8 cellular contexts compared by ENCODE assay signal in the genomic region with DNA sequence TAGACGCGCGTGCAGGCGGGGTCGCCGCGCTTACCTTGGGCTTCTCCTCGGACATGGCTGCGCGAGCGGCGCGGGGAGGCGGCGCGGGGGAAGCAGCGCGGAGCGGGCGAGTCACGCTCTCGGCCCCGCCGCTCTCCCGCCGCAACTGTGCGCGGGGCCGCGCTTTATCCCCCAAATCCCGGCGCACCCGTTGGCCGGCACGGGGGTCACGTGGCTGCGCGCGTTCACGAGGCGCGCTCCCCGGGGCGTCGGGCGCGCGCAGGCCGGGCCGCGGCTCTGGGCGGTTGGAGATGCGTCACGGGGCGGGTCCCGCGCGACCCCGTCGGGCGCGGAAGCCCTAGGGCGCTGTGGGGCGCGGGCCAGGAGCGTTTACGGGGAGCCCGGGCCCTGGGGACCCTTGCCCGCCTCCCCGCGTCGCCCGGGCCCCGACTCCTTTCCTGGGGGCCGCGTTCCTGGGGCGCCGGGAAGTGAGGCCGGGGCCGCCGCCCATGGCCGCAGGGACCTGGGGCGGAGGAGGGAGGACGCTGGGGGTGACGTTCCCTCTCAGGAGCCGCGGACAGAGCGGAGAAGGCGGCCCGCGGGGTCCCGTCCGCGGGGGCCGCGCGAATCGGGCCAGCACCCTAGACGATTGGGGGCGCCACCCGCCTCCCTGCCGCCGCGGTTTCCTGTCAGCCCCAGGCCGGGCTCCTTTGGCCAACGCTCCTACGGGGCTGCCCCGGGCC. TPM values are rescaled to one million over a fixed set of nuclear protein-coding genes. Genes with fewer than 3 reads are reported as not detected.
DNase-seq lines count a peak whose midpoint lies in the region; ATAC-seq and TF ChIP-seq lines count a peak whose summit lies in the region.

A gene (minus strand): TSS at position 149 of the 722 bp plus-strand sequence. CDS start 94 bp downstream, at position 55.

- H3K36me3 ChIP-seq in MM.1S (replicated peaks; ENCODE audit: insufficient read depth, low read length) (no peaks in the 10 kb centered on the region), hepatocyte (replicated peaks; ENCODE audit: insufficient read depth, low read depth) (no peaks in the 10 kb centered on the region), aorta (ENCODE audit: control insufficient read depth in 1 of 2, insufficient read depth in 2 of 2, low read length in 1 of 2) (no peaks in the 10 kb centered on the region)

- H3K79me2 ChIP-seq in MM.1S (ENCODE audit: low read length): peaks cover 45% of the 10 kb centered on the region
- peaks cover 43% of the 10 kb centered on the region for H3K79me2 ChIP-seq in hepatocyte

- H2AFZ ChIP-seq in MM.1S (ENCODE audit: low read length) (peak within 1 kb of the TSS; percentile 94), hepatocyte (peak within 1 kb of the TSS; percentile 100)

- 6% methylated on average over 78 of the region's 108 CpGs for WGBS in hepatocyte (ENCODE audit: low lambda C conversion rate, missing lambda C conversion rate)
- 1 to 2% methylated on average over 55 to 108 of the region's 108 CpGs for WGBS in aorta, 2 donors

- H3K4me2 ChIP-seq in MM.1S (ENCODE audit: low read depth, low read length): peak within 1 kb of the TSS; percentile 89
- H3K4me2 ChIP-seq in hepatocyte: peak within 1 kb of the TSS; percentile 99

- H3K9ac ChIP-seq in MM.1S (ENCODE audit: low read length): peak within 1 kb of the TSS; percentile 81

- no peaks in the 10 kb centered on the region for H3K9me3 ChIP-seq in MM.1S (replicated peaks; ENCODE audit: insufficient read depth, low read length)
- no peaks in the 10 kb centered on the region for H3K9me3 ChIP-seq in hepatocyte (ENCODE audit: low read depth)
- peaks cover 4% of the 10 kb centered on the region for H3K9me3 ChIP-seq in aorta (ENCODE audit: control insufficient read depth, low read length)

- TF ChIP-seq CTCF in GM10266 (IDR thresholded peaks at IDR 0.05; ENCODE audit: control insufficient read depth, insufficient read depth, low read depth, missing control alignments): no peak
- 0 out of 2 replicates have a peak, but pooled peaks have one; percentile 5 for TF ChIP-seq CTCF in MM.1S (IDR thresholded peaks at IDR 0.05; ENCODE audit: low read length)
- no peak for TF ChIP-seq CTCF in astrocyte of the cerebellum (IDR thresholded peaks at IDR 0.05; ENCODE audit: low read depth, low read length, missing control alignments)
- peak; percentile 10 for TF ChIP-seq CTCF in hepatocyte (IDR thresholded peaks at IDR 0.05; ENCODE audit: poor library complexity)

- no peaks in the 10 kb centered on the region for H3K4me1 ChIP-seq in MM.1S (ENCODE audit: low read length)
- peaks cover 8% of the 10 kb centered on the region for H3K4me1 ChIP-seq in hepatocyte (ENCODE audit: insufficient read depth)
- H3K4me1 ChIP-seq in aorta (ENCODE audit: control insufficient read depth in 1 of 2, insufficient read depth in 2 of 2, low read length in 2 of 2): no peaks in the 10 kb centered on the region

- in situ Hi-C loops in astrocyte of the cerebellum (cut with HindIII; ENCODE audit: low sequenced_read_pairs): no loop called here

- H3K4me3 ChIP-seq in MM.1S (ENCODE audit: low read length): peak within 1 kb of the TSS; percentile 80
- H3K4me3 ChIP-seq in astrocyte of the cerebellum (ENCODE audit: low read depth, low read length): peak within 1 kb of the TSS; percentile 60
- H3K4me3 ChIP-seq in hepatocyte: peak within 1 kb of the TSS; percentile 75
- H3K4me3 ChIP-seq in aorta (ENCODE audit: low read length in 2 of 2): peak within 1 kb of the TSS; percentile 51 to 67

- ATAC-seq in aorta (ENCODE audit: low FRiP score): peak; percentile 83

- H4K20me1 ChIP-seq in MM.1S (ENCODE audit: insufficient read depth, low read length) (peaks cover 21% of the 10 kb centered on the region), hepatocyte (ENCODE audit: insufficient read depth, poor library complexity, severe bottlenecking) (peaks cover 31% of the 10 kb centered on the region)

- no peak within 1 kb of the TSS for H3K27ac ChIP-seq in MM.1S (ENCODE audit: low read length)
- H3K27ac ChIP-seq in hepatocyte: peak within 1 kb of the TSS; percentile 95
- peak within 1 kb of the TSS in 1 of 2 donors; percentile 31 for H3K27ac ChIP-seq in aorta (ENCODE audit: low read depth in 1 of 2, low read length in 2 of 2)

- peak; percentile 98 for DNase-seq in GM10266 (ENCODE audit: extremely low spot score)
- DNase-seq in H4 (ENCODE audit: low spot score): peak; percentile 64
- peak; percentile 90 for DNase-seq in MM.1S
- peak; percentile 62 for DNase-seq in T1000 (lab: John Stamatoyannopoulos, UW)
- DNase-seq in astrocyte of the cerebellum (ENCODE audit: low read depth): peak; percentile 41
- peak; percentile 94 for DNase-seq in hepatocyte (ENCODE audit: low spot score)
- peak; percentile 88 for DNase-seq in retina
- peak; percentile 83 to 93 for DNase-seq in aorta

- H3K9me2 ChIP-seq in MM.1S (replicated peaks; ENCODE audit: insufficient read depth, low read length) (no peaks in the 10 kb centered on the region), hepatocyte (replicated peaks; ENCODE audit: insufficient read depth) (no peaks in the 10 kb centered on the region)

- no peaks in the 10 kb centered on the region for H3F3A ChIP-seq in MM.1S (ENCODE audit: insufficient read depth, low read length)

- intact Hi-C loops in aorta (cut with DNase I): loop anchor here (5.0 to 10.0 kb wide), 2 partner anchors 54 to 483 kb away; a partner anchor contains a TSS

- H3K27me3 ChIP-seq in MM.1S (replicated peaks; ENCODE audit: insufficient read depth, low read length) (peaks cover 19% of the 10 kb centered on the region), hepatocyte (no peaks in the 10 kb centered on the region), aorta (ENCODE audit: control insufficient read depth in 1 of 2, insufficient read depth in 2 of 2, low read length in 1 of 2) (no peaks in the 10 kb centered on the region)

RNA-seq across cellular contexts. Expression of the gene that starts here (rescaled TPM):
- 155 and 177 TPM in 2 replicates for total RNA-seq in H4 (2014; rRNA removed; shearing (Covaris generic))
- 68.5 and 77.2 TPM in 2 replicates for total RNA-seq in hepatocyte
- polyA plus RNA-seq in hepatocyte: 97.0 and 107 TPM in 2 replicates
- 10 to 100 TPM; 63.2 to 68.9 TPM for total RNA-seq in aorta
- polyA plus RNA-seq in aorta: 10 to 100 TPM; 35.7 to 88.0 TPM

Comparison
In these comparisons a context has a peak if more than half of its experiments do, and no peak if none do; other contexts are left out.
1. DNase-seq: peak in every context shown above with its lines; median percentile 98 in GM10266; 94 in hepatocyte; 90 in MM.1S; 88 in retina; 88 in aorta; 64 in H4; 62 in T1000; 41 in astrocyte of the cerebellum.
2. CTCF ChIP-seq: peak in MM.1S (single experiment) and hepatocyte (single experiment); none in GM10266 (single experiment) and astrocyte of the cerebellum (single experiment).
3. Peak in every context shown above with its lines, with median percentiles within 50 percentile points of each other: H3K4me3 ChIP-seq.